In genomic region chr11:3060436-3061025, GRCh38 we compare ENCODE assay signal across 19 cellular contexts.
"Had no signal": no experiment of that assay in that cellular context is flagged by ENCODE, and none has a peak within 500 bp of the region (broad histone marks: within the 10 kb centered on the region; RNA-seq: fewer than 3 reads in every experiment).

No MANE protein-coding gene starts in this region.

- DNase-seq: Karpas-422; KG1; MG63; NCI-H1092; NCI-H1105 treated with DMSO at 0.1 percent for 48 hours; NCI-H1417 treated with DMSO at 0.1 percent for 48 hours; NCI-H146; NCI-H1694 treated with DMSO at 0.1 percent for 48 hours; NCI-H1930; NCI-H2081; NCI-H2107; NCI-H2227 treated with DMSO at 0.1 percent for 48 hours; NCI-H524; NCI-H526 treated with DMSO at 0.1 percent for 48 hours; NCI-H748 treated with DMSO at 0.1 percent for 48 hours; NK-92 treated with Interleukin-12 subunit alpha and Interleukin-12 subunit beta, amount 100 ng/mL, for 24 hours; PC-3; SHP77 treated with DMSO at 0.1 percent for 48 hours; SJCRH30 had no signal

- H3K27ac ChIP-seq: SJCRH30 had no signal

- H3K4me3 ChIP-seq: MG63, SJCRH30 had no signal

- H3K36me3 ChIP-seq: MG63, SJCRH30 had no signal

- H3K27me3 ChIP-seq: MG63, SJCRH30 had no signal

- H3K9me3 ChIP-seq: MG63 had no signal
